ENCODE assay signal across 9 cellular contexts in genomic region chr19:15672580-15673175, GRCh38. TPM values are rescaled to one million over a fixed set of nuclear protein-coding genes. Genes with fewer than 3 reads are reported as not detected.
DNase-seq lines count a peak whose midpoint lies in the region; ATAC-seq and TF ChIP-seq lines count a peak whose summit lies in the region.
"Had no signal": no experiment of that assay in that cellular context is flagged by ENCODE, and none has a peak within 500 bp of the region (broad histone marks: within the 10 kb centered on the region; RNA-seq: fewer than 3 reads in every experiment).

A gene with protein sequence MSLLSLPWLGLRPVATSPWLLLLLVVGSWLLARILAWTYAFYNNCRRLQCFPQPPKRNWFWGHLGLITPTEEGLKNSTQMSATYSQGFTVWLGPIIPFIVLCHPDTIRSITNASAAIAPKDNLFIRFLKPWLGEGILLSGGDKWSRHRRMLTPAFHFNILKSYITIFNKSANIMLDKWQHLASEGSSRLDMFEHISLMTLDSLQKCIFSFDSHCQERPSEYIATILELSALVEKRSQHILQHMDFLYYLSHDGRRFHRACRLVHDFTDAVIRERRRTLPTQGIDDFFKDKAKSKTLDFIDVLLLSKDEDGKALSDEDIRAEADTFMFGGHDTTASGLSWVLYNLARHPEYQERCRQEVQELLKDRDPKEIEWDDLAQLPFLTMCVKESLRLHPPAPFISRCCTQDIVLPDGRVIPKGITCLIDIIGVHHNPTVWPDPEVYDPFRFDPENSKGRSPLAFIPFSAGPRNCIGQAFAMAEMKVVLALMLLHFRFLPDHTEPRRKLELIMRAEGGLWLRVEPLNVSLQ (plus strand): TSS chr19:15673087. CDS start chr19:15673530, 443 bp downstream.

- 14 to 17% methylated on average over 6 of the region's 6 CpGs for WGBS in esophagus, 2 donors

- H3K27me3 ChIP-seq in DND-41 (ENCODE audit: insufficient read depth, low read length, poor library complexity) (no peaks in the 10 kb centered on the region), esophagus (ENCODE audit: control insufficient read depth in 1 of 2, insufficient read depth in 2 of 2, low read length in 2 of 2) (no peaks in the 10 kb centered on the region)

- no peak within 1 kb of the TSS for H2AFZ ChIP-seq in DND-41 (ENCODE audit: low read depth, low read length)

- H3K27ac ChIP-seq in DND-41 (ENCODE audit: low read length) (no peak within 1 kb of the TSS), esophagus (ENCODE audit: low read depth in 2 of 2, low read length in 1 of 2) (peak within 1 kb of the TSS; percentile 83 to 97)

- no peak within 1 kb of the TSS for H3K9ac ChIP-seq in DND-41 (ENCODE audit: low read depth, low read length)

- H3K4me2 ChIP-seq in DND-41 (ENCODE audit: insufficient read depth, low read length): no peak within 1 kb of the TSS

- no peaks in the 10 kb centered on the region for H3K79me2 ChIP-seq in DND-41 (ENCODE audit: insufficient read depth, low read length)

- H3K4me1 ChIP-seq in DND-41 (ENCODE audit: insufficient read depth, low read length): no peaks in the 10 kb centered on the region
- peaks cover 8 to 15% of the 10 kb centered on the region in 2 donors for H3K4me1 ChIP-seq in esophagus (ENCODE audit: control insufficient read depth in 2 of 2, insufficient read depth in 2 of 2, low read length in 1 of 2)

- H3K9me3 ChIP-seq in DND-41 (ENCODE audit: insufficient read depth, low read length, severe bottlenecking) (no peaks in the 10 kb centered on the region), esophagus (ENCODE audit: control insufficient read depth in 2 of 2, insufficient read depth in 1 of 2, low read depth in 1 of 2, low read length in 1 of 2) (no peaks in the 10 kb centered on the region)

- H3K36me3 ChIP-seq in DND-41 (ENCODE audit: insufficient read depth, low read length) (no peaks in the 10 kb centered on the region), esophagus (ENCODE audit: control insufficient read depth in 2 of 2, insufficient read depth in 2 of 2, low read length in 1 of 2) (no peaks in the 10 kb centered on the region)

- H3K4me3 ChIP-seq in DND-41 (ENCODE audit: low read depth in 1 of 2, low read length in 2 of 2) (no peak within 1 kb of the TSS), esophagus (ENCODE audit: low read depth in 1 of 2, low read length in 2 of 2) (peak within 1 kb of the TSS; percentile 56 to 61)

- TF ChIP-seq CTCF in DND-41 (IDR thresholded peaks at IDR 0.05; ENCODE audit: borderline replicate concordance, extremely low read depth, low read length, poor library complexity, severe bottlenecking): no peak

- intact Hi-C loops in posterior vena cava (cut with DNase I): no loop called here

- H4K20me1 ChIP-seq in DND-41 (ENCODE audit: insufficient read depth, low read length): no peaks in the 10 kb centered on the region

- ATAC-seq in DND-41 (ENCODE audit: insufficient read depth, low read depth): peak; percentile 47; the same call in 1 of the 3 replicates
- no peak for ATAC-seq in HG02884 (IDR thresholded peaks at IDR 0.05; ENCODE audit: unreplicated experiment)

- DNase-seq in DND-41: peak; percentile 31
- DNase-seq in NCI-H774 (lab: John Stamatoyannopoulos, UW): peak; percentile 19
- peak; percentile 95 for DNase-seq in posterior vena cava (ENCODE audit: low spot score)
- DNase-seq in SIG-M5 (lab: John Stamatoyannopoulos, UW): no peak
- no peak for DNase-seq in NOMO-1 treated with dmso at 0.1 percent for 144 hours (lab: John Stamatoyannopoulos, UW; ENCODE audit: unreplicated experiment)
- DNase-seq in putamen (ENCODE audit: low spot score): no peak
- DNase-seq: dermis blood vessel endothelial cell had no signal

RNA-seq across cellular contexts. Expression of the gene that starts here (rescaled TPM):
- 10 to 100 TPM; 31.6 to 50.0 TPM for polyA plus RNA-seq in esophagus
- 1 to 10 TPM; 2.6 to 7.6 TPM for total RNA-seq in posterior vena cava
- total RNA-seq: dermis blood vessel endothelial cell had no signal

Comparison
In these comparisons a context has a peak if more than half of its experiments do, and no peak if none do; other contexts are left out.
1. DNase-seq: peak in DND-41 (single experiment), NCI-H774 (single experiment) and posterior vena cava (single experiment); none in SIG-M5 (single experiment), NOMO-1 treated with dmso at 0.1 percent for 144 hours (single experiment) and putamen (single experiment).
2. H3K4me3 ChIP-seq: peak in esophagus (2 of 2); none in DND-41 (0 of 2).